In the genomic region with DNA sequence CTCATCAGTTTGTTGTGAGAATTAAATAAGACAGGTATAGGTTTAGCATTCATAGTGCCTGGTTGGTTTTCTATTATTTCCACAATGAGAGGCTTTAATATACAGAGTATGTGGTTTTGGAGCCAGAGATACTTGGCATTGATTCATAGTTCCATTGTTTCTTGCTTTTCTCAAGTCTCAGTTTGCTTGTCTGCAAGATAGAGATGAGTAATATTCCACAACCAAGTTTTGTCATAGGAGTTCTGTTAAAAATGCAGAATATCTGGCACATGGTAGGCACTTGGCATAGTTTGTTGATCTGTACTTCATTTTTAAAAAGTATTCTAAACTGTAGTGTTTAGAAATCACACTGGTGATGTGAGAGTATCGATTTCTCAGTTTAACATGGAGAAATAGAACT, we compare ENCODE assay signal across 18 cellular contexts. TPM values are rescaled to one million over a fixed set of nuclear protein-coding genes. Genes with fewer than 3 reads are reported as not detected.
A peak's percentile ranks its signal among the peaks of the same experiment; 100 is the strongest.
DNase-seq lines count a peak whose midpoint lies in the region; ATAC-seq and TF ChIP-seq lines count a peak whose summit lies in the region.
"Had no signal": no experiment of that assay in that cellular context is flagged by ENCODE, and none has a peak within 500 bp of the region (broad histone marks: within the 10 kb centered on the region; RNA-seq: fewer than 3 reads in every experiment).

No MANE protein-coding gene starts in this region.

- peaks cover 41% of the 10 kb centered on the region for H3F3A ChIP-seq in GM23248 (ENCODE audit: insufficient read depth)

- H3K79me2 ChIP-seq in GM23248 (ENCODE audit: insufficient read depth): no peaks in the 10 kb centered on the region

- H3K4me2 ChIP-seq in GM23248 (ENCODE audit: unreplicated experiment) (peak overlapping the region; percentile 78), skeletal muscle satellite cell (ENCODE audit: low read length) (peak overlapping the region; percentile 74)
- H3K4me2 ChIP-seq: BLaER1 had no signal

- in situ Hi-C loops in GM23248 (cut with MboI): no loop called here

- H3K27me3 ChIP-seq in GM23248 (replicated peaks; ENCODE audit: insufficient read depth) (no peaks in the 10 kb centered on the region), skeletal muscle satellite cell (ENCODE audit: control insufficient read depth, insufficient read depth, low read length) (no peaks in the 10 kb centered on the region)
- H3K27me3 ChIP-seq: spleen, thyroid gland had no signal

- peak overlapping the region; percentile 76 for H3K9ac ChIP-seq in GM23248
- peak overlapping the region; percentile 68 for H3K9ac ChIP-seq in skeletal muscle satellite cell (ENCODE audit: low read depth, low read length)
- H3K9ac ChIP-seq: BLaER1 had no signal

- H3K36me3 ChIP-seq in GM23248 (ENCODE audit: low read depth): no peaks in the 10 kb centered on the region
- H3K36me3 ChIP-seq in skeletal muscle satellite cell (ENCODE audit: insufficient read depth, low read length): no peaks in the 10 kb centered on the region
- H3K36me3 ChIP-seq: BLaER1, spleen, thyroid gland had no signal

- DNase-seq in GM23248: peak; percentile 70
- DNase-seq in fibroblast of mammary gland (ENCODE audit: low read depth): peak; percentile 84
- DNase-seq: activated CD8-positive, alpha-beta T cell treated with anti-CD3 and anti-CD28 coated beads for 36 hours; activated naive CD8-positive, alpha-beta T cell treated with anti-CD3 and anti-CD28 coated beads, Interleukin-2, amount 10 ng/mL, durations not matched to agents 7 days and 5 days; endodermal cell; immature natural killer cell; naive thymus-derived CD4-positive, alpha-beta T cell; NCI-H1436; posterior cingulate gyrus; spleen; T-helper 2 cell; thyroid gland had no signal

- peak overlapping the region; percentile 53 for H3K4me3 ChIP-seq in GM23248
- no peak overlapping the region for H3K4me3 ChIP-seq in fibroblast of mammary gland (ENCODE audit: control insufficient read depth, low read depth, low read length)
- no peak overlapping the region for H3K4me3 ChIP-seq in skeletal muscle satellite cell (ENCODE audit: low read length)
- H3K4me3 ChIP-seq: BLaER1, spleen, thyroid gland had no signal

- ATAC-seq in SK-N-SH treated with all-trans-retinoic acid at 6 μM for 48 hours (peak; percentile 83), GM19395 (IDR thresholded peaks at IDR 0.05; ENCODE audit: unreplicated experiment) (no peak), GM21381 (IDR thresholded peaks at IDR 0.05; ENCODE audit: unreplicated experiment) (no peak)
- no peak for ATAC-seq in activated CD4-positive, CD25-positive, alpha-beta regulatory T cell treated with anti-CD3 and anti-CD28 coated beads, Interleukin-2, amount 50 U/mL, for 24 hours
- ATAC-seq: activated CD8-positive, alpha-beta T cell treated with anti-CD3 and anti-CD28 coated beads for 36 hours; naive thymus-derived CD4-positive, alpha-beta T cell had no signal

- H3K9me2 ChIP-seq in GM23248 (ENCODE audit: insufficient read depth): no peaks in the 10 kb centered on the region

- H4K20me1 ChIP-seq in GM23248 (ENCODE audit: insufficient read depth): no peaks in the 10 kb centered on the region
- H4K20me1 ChIP-seq: BLaER1 had no signal

- H2AFZ ChIP-seq in GM23248: peak overlapping the region; percentile 45; the same call in 1 of the 2 replicates

- TF ChIP-seq CTCF in fibroblast of mammary gland (conservative IDR thresholded peaks at IDR 0.05; ENCODE audit: control insufficient read depth, insufficient read depth, low read depth, low read length): no peak

- 0 to 8% methylated on average over 1 of the region's 1 CpG for WGBS in GM23248 (ENCODE audit: low coverage in 1 of 2, low lambda C conversion rate in 2 of 2, missing lambda C conversion rate in 2 of 2), 2 experiments

- H3K4me1 ChIP-seq in GM23248 (ENCODE audit: insufficient read depth): peaks cover 37% of the 10 kb centered on the region
- peaks cover 41% of the 10 kb centered on the region for H3K4me1 ChIP-seq in skeletal muscle satellite cell (ENCODE audit: control insufficient read depth, insufficient read depth, low read length)
- H3K4me1 ChIP-seq: BLaER1, spleen, thyroid gland had no signal

- peak overlapping the region; percentile 98 for H3K27ac ChIP-seq in GM23248
- H3K27ac ChIP-seq: BLaER1, thyroid gland had no signal

- H3K9me3 ChIP-seq in GM23248 (ENCODE audit: low read depth) (no peaks in the 10 kb centered on the region), skeletal muscle satellite cell (replicated peaks; ENCODE audit: low read length) (no peaks in the 10 kb centered on the region)
- H3K9me3 ChIP-seq: BLaER1, thyroid gland had no signal

TF ChIP-seq in SK-N-SH treated with all-trans-retinoic acid at 6 μM for 48 hours, 23 proteins besides CTCF, POLR2A, EP300 and RAD21:
- TF ChIP-seq ZFP3 (CRISPR knock-in tag; IDR thresholded peaks at IDR 0.05): no peak
- no peak for TF ChIP-seq ARNTL (CRISPR knock-in tag; IDR thresholded peaks at IDR 0.05; ENCODE audit: borderline replicate concordance, low read depth)

RNA-seq across cellular contexts. Expression of gene EDA2R, which starts 37.5 kb away (rescaled TPM):
- 14.3 and 17.6 TPM in 2 replicates for total RNA-seq in GM23248 (2014; rRNA removed; shearing (Covaris generic))
- 13.4 and 14.5 TPM in 2 replicates for polyA plus RNA-seq in GM23248 (2016; fragmentation: Nextera tagmentation; extraction: Ambion mirVana)
- 12.9 and 14.7 TPM in 2 replicates for total RNA-seq in skeletal muscle satellite cell (2012; rRNA removed)
- polyA plus RNA-seq: immature natural killer cell had no signal
